In genomic region chr13:73174521-73175010, GRCh38 we compare ENCODE assay signal across 20 cellular contexts.
A peak's percentile ranks its signal among the peaks of the same experiment; 100 is the strongest.
DNase-seq lines count a peak whose midpoint lies in the region; ATAC-seq and TF ChIP-seq lines count a peak whose summit lies in the region.
"Had no signal": no experiment of that assay in that cellular context is flagged by ENCODE, and none has a peak within 500 bp of the region (broad histone marks: within the 10 kb centered on the region; RNA-seq: fewer than 3 reads in every experiment).

No MANE protein-coding gene starts in this region.

- no peaks in the 10 kb centered on the region for H3K79me2 ChIP-seq in mesendoderm (ENCODE audit: control insufficient read depth, insufficient read depth, low read length)
- no peaks in the 10 kb centered on the region for H3K79me2 ChIP-seq in Karpas-422 (ENCODE audit: low read length)

- H3K9me3 Mint-ChIP-seq in Calu3 (ENCODE audit: low read depth, unreplicated experiment), result no peaks in the 10 kb centered on the region
- peaks cover 12% of the 10 kb centered on the region for H3K9me3 Mint-ChIP-seq in type B pancreatic cell
- H3K9me3 Mint-ChIP-seq: CD4-positive, alpha-beta memory T cell; HFFc6 had no signal

- DNase-seq in Calu3 (no peak), epithelial cell of prostate (ENCODE audit: low read depth, low spot score) (no peak), mesendoderm (peak; percentile 95), type B pancreatic cell (ENCODE audit: extremely low spot score, unreplicated experiment) (no peak), Karpas-422 (no peak), occipital lobe (lab: John Stamatoyannopoulos, UW) (no peak)
- DNase-seq: 8988T; CD4-positive, alpha-beta memory T cell; DMS79; GDM1; GOT3; H7; HFFc6; IMR-90 had no signal

- peaks cover 13% of the 10 kb centered on the region for H3K4me1 ChIP-seq in mesendoderm (ENCODE audit: control insufficient read depth, low read depth, low read length)
- H3K4me1 ChIP-seq in Karpas-422 (ENCODE audit: low read length), result peaks cover 5% of the 10 kb centered on the region

- intact Hi-C loops in Calu3 (cut with micrococcal nuclease; ENCODE audit: unreplicated experiment), result no loop called here

- H3K4ac ChIP-seq in mesendoderm (ENCODE audit: low read depth, low read length), result no peak overlapping the region

- no peak overlapping the region for H2AK5ac ChIP-seq in mesendoderm (ENCODE audit: low read length)

- no peak overlapping the region for H4K5ac ChIP-seq in mesendoderm (ENCODE audit: low read length)

- BruUV-seq in Calu3 (replicated peaks; lab: Mats Ljungman, UMichigan), result no TSS peak

- no peak overlapping the region for H3K18ac ChIP-seq in mesendoderm (ENCODE audit: low read length)

- H4K8ac ChIP-seq in mesendoderm (ENCODE audit: low read depth, low read length), result no peak overlapping the region

- no peak for ATAC-seq in HG03108 (IDR thresholded peaks at IDR 0.05; ENCODE audit: unreplicated experiment)
- ATAC-seq: HCT116, K562 had no signal

- H4K20me1 ChIP-seq in Karpas-422 (ENCODE audit: insufficient read depth, low read depth, low read length), result no peaks in the 10 kb centered on the region
- H4K20me1 ChIP-seq: BLaER1 had no signal

- no peak overlapping the region for H2BK15ac ChIP-seq in mesendoderm (replicated peaks; ENCODE audit: low read depth)

- H3K9ac ChIP-seq in mesendoderm (ENCODE audit: low read length) (no peak overlapping the region), Karpas-422 (ENCODE audit: low read length) (no peak overlapping the region)
- H3K9ac ChIP-seq: BLaER1 had no signal

- no peak overlapping the region for H2BK5ac ChIP-seq in mesendoderm (ENCODE audit: low read length)

- H3K27me3 ChIP-seq in mesendoderm (ENCODE audit: insufficient read depth, low read length, poor library complexity) (no peaks in the 10 kb centered on the region), Karpas-422 (ENCODE audit: low read length) (no peaks in the 10 kb centered on the region; the same call in 1 of the 2 replicates)
- H3K27me3 ChIP-seq: BLaER1 had no signal

- no peaks in the 10 kb centered on the region for H3K79me1 ChIP-seq in mesendoderm (ENCODE audit: low read length)

- no peak overlapping the region for H2AFZ ChIP-seq in Karpas-422 (ENCODE audit: low read length)

- TF ChIP-seq CTCF in Calu3 (IDR thresholded peaks at IDR 0.05; ENCODE audit: unreplicated experiment) (no peak), type B pancreatic cell (conservative IDR thresholded peaks at IDR 0.05) (no peak)

- no peaks in the 10 kb centered on the region for H3K9me2 ChIP-seq in Karpas-422 (replicated peaks; ENCODE audit: insufficient read depth, low read length)

- H3K4me1 Mint-ChIP-seq in Calu3 (ENCODE audit: low read depth, unreplicated experiment), result peaks cover 11% of the 10 kb centered on the region
- peaks cover 31% of the 10 kb centered on the region for H3K4me1 Mint-ChIP-seq in type B pancreatic cell (ENCODE audit: unreplicated experiment)

- H3K27me3 Mint-ChIP-seq in Calu3 (ENCODE audit: unreplicated experiment) (no peaks in the 10 kb centered on the region), type B pancreatic cell (no peaks in the 10 kb centered on the region)
- H3K27me3 Mint-ChIP-seq: CD4-positive, alpha-beta memory T cell had no signal

- H3K4me2 ChIP-seq in mesendoderm (ENCODE audit: low read length) (no peak overlapping the region), Karpas-422 (ENCODE audit: low read depth, low read length, poor library complexity, severe bottlenecking) (no peak overlapping the region)
- H3K4me2 ChIP-seq: BLaER1 had no signal

- CTCF ChIA-PET in Calu3 (lab: Charles Lee), result no interaction called here

- no peak overlapping the region for H3K56ac ChIP-seq in mesendoderm (ENCODE audit: low read length)

- no peaks in the 10 kb centered on the region for H3K36me3 ChIP-seq in mesendoderm (ENCODE audit: control insufficient read depth, insufficient read depth, low read length)
- no peaks in the 10 kb centered on the region for H3K36me3 ChIP-seq in Karpas-422 (ENCODE audit: insufficient read depth, low read length)
- H3K36me3 ChIP-seq: BLaER1 had no signal

- H3K9me3 ChIP-seq in Karpas-422 (ENCODE audit: low read length), result no peaks in the 10 kb centered on the region
- H3K9me3 ChIP-seq: BLaER1 had no signal

- H3K4me3 Mint-ChIP-seq in Calu3 (ENCODE audit: low read depth, unreplicated experiment), result no peak overlapping the region
- H3K4me3 Mint-ChIP-seq in type B pancreatic cell, result peak overlapping the region; percentile 62
- H3K4me3 Mint-ChIP-seq: CD14-positive monocyte; CD4-positive, alpha-beta memory T cell; HFFc6 had no signal

- no peak overlapping the region for H3K4me3 ChIP-seq in mesendoderm (ENCODE audit: low read length)
- no peak overlapping the region for H3K4me3 ChIP-seq in Karpas-422 (ENCODE audit: low read length)
- H3K4me3 ChIP-seq: BLaER1, K562 had no signal

- H3K27ac Mint-ChIP-seq in Calu3 (ENCODE audit: unreplicated experiment) (peak overlapping the region; percentile 41), type B pancreatic cell (peak overlapping the region; percentile 98)
- H3K27ac Mint-ChIP-seq: CD14-positive monocyte, HFFc6 had no signal

- H3K27ac ChIP-seq in epithelial cell of prostate, result peak overlapping the region; percentile 98
- H3K27ac ChIP-seq in mesendoderm (ENCODE audit: low read depth, low read length), result peak overlapping the region; percentile 51
- H3K27ac ChIP-seq in Karpas-422 (ENCODE audit: low read length), result no peak overlapping the region
- H3K27ac ChIP-seq: BLaER1, HL-60 had no signal

- no peak overlapping the region for H3K23ac ChIP-seq in mesendoderm (ENCODE audit: low read length)

- H2BK120ac ChIP-seq in mesendoderm (ENCODE audit: low read depth, low read length), result no peak overlapping the region

- H3K36me3 Mint-ChIP-seq in Calu3 (ENCODE audit: insufficient read depth, unreplicated experiment), result peaks cover 5% of the 10 kb centered on the region
- peaks cover 3% of the 10 kb centered on the region for H3K36me3 Mint-ChIP-seq in type B pancreatic cell
- H3K36me3 Mint-ChIP-seq: CD14-positive monocyte; CD4-positive, alpha-beta memory T cell had no signal
